ENCODE assay signal across 1 cellular context in genomic region chr16:88630941-88631340, GRCh38.
TF ChIP-seq lines count a peak whose summit lies in the region.

No MANE protein-coding gene starts in this region.

TF ChIP-seq in GM23338, 12 proteins besides CTCF, POLR2A, EP300 and RAD21 (continued from another document):
- TF ChIP-seq, protein P1, sequence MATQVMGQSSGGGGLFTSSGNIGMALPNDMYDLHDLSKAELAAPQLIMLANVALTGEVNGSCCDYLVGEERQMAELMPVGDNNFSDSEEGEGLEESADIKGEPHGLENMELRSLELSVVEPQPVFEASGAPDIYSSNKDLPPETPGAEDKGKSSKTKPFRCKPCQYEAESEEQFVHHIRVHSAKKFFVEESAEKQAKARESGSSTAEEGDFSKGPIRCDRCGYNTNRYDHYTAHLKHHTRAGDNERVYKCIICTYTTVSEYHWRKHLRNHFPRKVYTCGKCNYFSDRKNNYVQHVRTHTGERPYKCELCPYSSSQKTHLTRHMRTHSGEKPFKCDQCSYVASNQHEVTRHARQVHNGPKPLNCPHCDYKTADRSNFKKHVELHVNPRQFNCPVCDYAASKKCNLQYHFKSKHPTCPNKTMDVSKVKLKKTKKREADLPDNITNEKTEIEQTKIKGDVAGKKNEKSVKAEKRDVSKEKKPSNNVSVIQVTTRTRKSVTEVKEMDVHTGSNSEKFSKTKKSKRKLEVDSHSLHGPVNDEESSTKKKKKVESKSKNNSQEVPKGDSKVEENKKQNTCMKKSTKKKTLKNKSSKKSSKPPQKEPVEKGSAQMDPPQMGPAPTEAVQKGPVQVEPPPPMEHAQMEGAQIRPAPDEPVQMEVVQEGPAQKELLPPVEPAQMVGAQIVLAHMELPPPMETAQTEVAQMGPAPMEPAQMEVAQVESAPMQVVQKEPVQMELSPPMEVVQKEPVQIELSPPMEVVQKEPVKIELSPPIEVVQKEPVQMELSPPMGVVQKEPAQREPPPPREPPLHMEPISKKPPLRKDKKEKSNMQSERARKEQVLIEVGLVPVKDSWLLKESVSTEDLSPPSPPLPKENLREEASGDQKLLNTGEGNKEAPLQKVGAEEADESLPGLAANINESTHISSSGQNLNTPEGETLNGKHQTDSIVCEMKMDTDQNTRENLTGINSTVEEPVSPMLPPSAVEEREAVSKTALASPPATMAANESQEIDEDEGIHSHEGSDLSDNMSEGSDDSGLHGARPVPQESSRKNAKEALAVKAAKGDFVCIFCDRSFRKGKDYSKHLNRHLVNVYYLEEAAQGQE (IDR thresholded peaks at IDR 0.05; ENCODE audit: unreplicated experiment): no peak
- TF ChIP-seq CREB1 (CRISPR knock-in tag; IDR thresholded peaks at IDR 0.05; ENCODE audit: low read depth) (no peak), POLR2AphosphoS5 (IDR thresholded peaks at IDR 0.05; ENCODE audit: low read depth) (no peak), EZH2phosphoT487 (IDR thresholded peaks at IDR 0.05; ENCODE audit: unreplicated experiment) (no peak), JUNB (IDR thresholded peaks at IDR 0.05; ENCODE audit: unreplicated experiment) (no peak), ZNF462 (CRISPR knock-in tag; IDR thresholded peaks at IDR 0.05) (no peak), ETS1 (IDR thresholded peaks at IDR 0.05) (no peak), EZH2 (IDR thresholded peaks at IDR 0.05; ENCODE audit: low read depth, unreplicated experiment) (no peak)
